ENCODE assay signal across 16 cellular contexts in the genomic region with DNA sequence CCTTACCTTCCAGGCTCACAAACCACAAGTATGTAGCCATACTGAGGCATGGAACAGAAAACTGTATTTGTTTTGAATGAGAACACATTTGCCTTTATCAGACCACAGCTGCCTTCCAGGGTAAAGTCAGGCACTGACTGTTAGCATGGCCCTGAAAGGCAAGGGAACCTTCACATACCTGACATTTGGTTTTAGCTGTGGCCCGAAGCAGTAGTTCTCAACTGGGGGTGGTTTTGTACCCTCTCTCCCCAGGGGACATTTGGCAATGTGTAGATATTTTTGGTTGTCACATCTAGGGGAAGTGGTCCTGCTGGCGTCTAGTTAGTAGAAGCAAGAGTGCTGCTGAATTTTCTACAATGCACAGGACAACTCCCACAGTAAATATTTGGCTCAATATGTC. TPM values are rescaled to one million over a fixed set of nuclear protein-coding genes. Genes with fewer than 3 reads are reported as not detected.
A peak's percentile ranks its signal among the peaks of the same experiment; 100 is the strongest.
DNase-seq lines count a peak whose midpoint lies in the region; ATAC-seq and TF ChIP-seq lines count a peak whose summit lies in the region.
"Had no signal": no experiment of that assay in that cellular context is flagged by ENCODE, and none has a peak within 500 bp of the region (broad histone marks: within the 10 kb centered on the region; RNA-seq: fewer than 3 reads in every experiment).

No MANE protein-coding gene starts in this region.

- 92% methylated on average over 2 of the region's 2 CpGs for WGBS in suprapubic skin

- H3K27ac ChIP-seq in suprapubic skin: no peak overlapping the region

- no peak overlapping the region for H3K4me3 ChIP-seq in suprapubic skin

- TF ChIP-seq EP300 in suprapubic skin (IDR thresholded peaks at IDR 0.05): no peak

- H3K4me1 Mint-ChIP-seq in activated naive CD4-positive, alpha-beta T cell treated with anti-CD3 and anti-CD28 coated beads for 36 hours (ENCODE audit: low read depth): peaks cover 86% of the 10 kb centered on the region
- peaks cover 96% of the 10 kb centered on the region for H3K4me1 Mint-ChIP-seq in activated naive CD8-positive, alpha-beta T cell treated with anti-CD3 and anti-CD28 coated beads, Interleukin-2, amount 50 U/mL, for 24 hours
- H3K4me1 Mint-ChIP-seq in stimulated activated naive B cell treated with anti-CD40 and anti-IgM and Interleukin-4, amounts not matched to agents 10 μg/mL and 1 μg/mL and 100 μg/mL, for 72 hours: peaks cover 53 to 93% of the 10 kb centered on the region in 2 donors

- peaks cover 45% of the 10 kb centered on the region for H3K4me1 ChIP-seq in suprapubic skin

- H3K4me3 Mint-ChIP-seq in activated naive CD4-positive, alpha-beta T cell treated with anti-CD3 and anti-CD28 coated beads for 36 hours: no peak overlapping the region
- H3K4me3 Mint-ChIP-seq in activated naive CD8-positive, alpha-beta T cell treated with anti-CD3 and anti-CD28 coated beads, Interleukin-2, amount 50 U/mL, for 24 hours: no peak overlapping the region
- peak overlapping the region; percentile 19 to 33 for H3K4me3 Mint-ChIP-seq in stimulated activated naive B cell treated with anti-CD40 and anti-IgM and Interleukin-4, amounts not matched to agents 10 μg/mL and 1 μg/mL and 100 μg/mL, for 72 hours
- H3K4me3 Mint-ChIP-seq: CD8-positive, alpha-beta memory T cell had no signal

- peaks cover 96% of the 10 kb centered on the region for H3K36me3 ChIP-seq in suprapubic skin

- in situ Hi-C loops in KBM-7 (cut with MboI; ENCODE audit: low pct_unique_long_range_greater_than_20kb, low sequenced_read_pairs): no loop called here

- H3K27ac Mint-ChIP-seq in activated naive CD4-positive, alpha-beta T cell treated with anti-CD3 and anti-CD28 coated beads for 36 hours: peak overlapping the region; percentile 92
- peak overlapping the region; percentile 81 for H3K27ac Mint-ChIP-seq in activated naive CD8-positive, alpha-beta T cell treated with anti-CD3 and anti-CD28 coated beads, Interleukin-2, amount 50 U/mL, for 24 hours
- H3K27ac Mint-ChIP-seq in stimulated activated naive B cell treated with anti-CD40 and anti-IgM and Interleukin-4, amounts not matched to agents 10 μg/mL and 1 μg/mL and 100 μg/mL, for 72 hours: peak overlapping the region; percentile 68

- no peaks in the 10 kb centered on the region for H3K27me3 Mint-ChIP-seq in activated naive CD4-positive, alpha-beta T cell treated with anti-CD3 and anti-CD28 coated beads for 36 hours (ENCODE audit: low read depth)
- H3K27me3 Mint-ChIP-seq in activated naive CD8-positive, alpha-beta T cell treated with anti-CD3 and anti-CD28 coated beads, Interleukin-2, amount 50 U/mL, for 24 hours: no peaks in the 10 kb centered on the region
- H3K27me3 Mint-ChIP-seq in stimulated activated naive B cell treated with anti-CD40 and anti-IgM and Interleukin-4, amounts not matched to agents 10 μg/mL and 1 μg/mL and 100 μg/mL, for 72 hours: no peaks in the 10 kb centered on the region
- H3K27me3 Mint-ChIP-seq: CD8-positive, alpha-beta memory T cell had no signal

- DNase-seq in activated naive CD4-positive, alpha-beta T cell treated with anti-CD3 and anti-CD28 coated beads for 36 hours: no peak
- DNase-seq in activated naive CD4-positive, alpha-beta T cell treated with Interleukin-2 at 50 U/mL for 16 hours: no peak
- DNase-seq in MV-4-11 (lab: John Stamatoyannopoulos, UW): peak; percentile 20
- no peak for DNase-seq in activated naive CD8-positive, alpha-beta T cell treated with anti-CD3 and anti-CD28 coated beads, Interleukin-2, amount 50 U/mL, for 24 hours
- DNase-seq in stimulated activated naive B cell treated with anti-CD40 and anti-IgM and Interleukin-4, amounts not matched to agents 10 μg/mL and 1 μg/mL and 100 μg/mL, for 72 hours: no peak
- no peak for DNase-seq in KBM-7
- DNase-seq in suprapubic skin (ENCODE audit: low spot score in 2 of 2): no peak
- no peak for DNase-seq in NCI-H1436 treated with DMSO at 0.1 percent for 48 hours (lab: John Stamatoyannopoulos, UW)
- DNase-seq: activated CD4-positive, alpha-beta T cell treated with anti-CD3 and anti-CD28 coated beads, Interleukin-2, amount 50 U/mL, for 48 hours; activated gamma-delta T cell; CD8-positive, alpha-beta memory T cell; left colon; NCI-H1092; NCI-H526 treated with DMSO at 0.1 percent for 48 hours; right cardiac atrium had no signal

- no peaks in the 10 kb centered on the region for H3K9me3 ChIP-seq in suprapubic skin

- ATAC-seq in activated naive CD8-positive, alpha-beta T cell treated with anti-CD3 and anti-CD28 coated beads, Interleukin-2, amount 50 U/mL, for 24 hours: no peak
- peak; percentile 33 to 62 for ATAC-seq in stimulated activated naive B cell treated with anti-CD40 and anti-IgM and Interleukin-4, amounts not matched to agents 10 μg/mL and 1 μg/mL and 100 μg/mL, for 72 hours (replicated peaks)
- ATAC-seq: left colon, right cardiac atrium had no signal

- peaks cover 73% of the 10 kb centered on the region for H3K36me3 Mint-ChIP-seq in activated naive CD4-positive, alpha-beta T cell treated with anti-CD3 and anti-CD28 coated beads for 36 hours (ENCODE audit: low read depth)
- peaks cover 82% of the 10 kb centered on the region for H3K36me3 Mint-ChIP-seq in activated naive CD8-positive, alpha-beta T cell treated with anti-CD3 and anti-CD28 coated beads, Interleukin-2, amount 50 U/mL, for 24 hours (ENCODE audit: low read depth)
- H3K36me3 Mint-ChIP-seq in stimulated activated naive B cell treated with anti-CD40 and anti-IgM and Interleukin-4, amounts not matched to agents 10 μg/mL and 1 μg/mL and 100 μg/mL, for 72 hours: peaks cover 61 to 80% of the 10 kb centered on the region in 2 donors

- no peaks in the 10 kb centered on the region for H3K27me3 ChIP-seq in suprapubic skin

- no peak for TF ChIP-seq POLR2A in suprapubic skin (IDR thresholded peaks at IDR 0.05)

- intact Hi-C loops in activated naive CD4-positive, alpha-beta T cell treated with anti-CD3 and anti-CD28 coated beads for 36 hours (cut with micrococcal nuclease): no loop called here

- CTCF ChIA-PET in activated naive CD4-positive, alpha-beta T cell treated with anti-CD3 and anti-CD28 coated beads for 36 hours (lab: Charles Lee): interaction anchor here (0.9 to 1.3 kb wide), 4 partner anchors 10 to 359 kb away, joined by 3 to 6 read pairs (median 3); no protein-coding TSS in a partner anchor

- no peak for TF ChIP-seq CTCF in suprapubic skin (IDR thresholded peaks at IDR 0.05)

- no peaks in the 10 kb centered on the region for H3K9me3 Mint-ChIP-seq in activated naive CD4-positive, alpha-beta T cell treated with anti-CD3 and anti-CD28 coated beads for 36 hours
- no peaks in the 10 kb centered on the region for H3K9me3 Mint-ChIP-seq in activated naive CD8-positive, alpha-beta T cell treated with anti-CD3 and anti-CD28 coated beads, Interleukin-2, amount 50 U/mL, for 24 hours
- H3K9me3 Mint-ChIP-seq in stimulated activated naive B cell treated with anti-CD40 and anti-IgM and Interleukin-4, amounts not matched to agents 10 μg/mL and 1 μg/mL and 100 μg/mL, for 72 hours: no peaks in the 10 kb centered on the region
- H3K9me3 Mint-ChIP-seq: CD8-positive, alpha-beta memory T cell had no signal

RNA-seq across cellular contexts. Expression of gene HERPUD1, which starts 9.2 kb away (rescaled TPM):
- total RNA-seq in activated naive CD4-positive, alpha-beta T cell treated with anti-CD3 and anti-CD28 coated beads for 36 hours: 100 to 1,000 TPM; 118 to 120 TPM
- 100 to 1,000 TPM; 146 to 246 (median 160) TPM for total RNA-seq in suprapubic skin

RNA-seq across cellular contexts. Expression of gene CETP, which starts 20.7 kb away (rescaled TPM):
- total RNA-seq in activated naive CD4-positive, alpha-beta T cell treated with anti-CD3 and anti-CD28 coated beads for 36 hours: not detected
- 1 to 10 TPM in 1 of 4 donors, under 1 TPM in 1, not detected in 2; 0.72 to 1.7 TPM for total RNA-seq in suprapubic skin
- total RNA-seq: CD8-positive, alpha-beta memory T cell; Daoy had no signal

RNA-seq across cellular contexts. Expression of gene NLRC5, which starts 48.3 kb away (rescaled TPM):
- 100 to 1,000 TPM; 104 to 119 TPM for total RNA-seq in activated naive CD4-positive, alpha-beta T cell treated with anti-CD3 and anti-CD28 coated beads for 36 hours
- 100 to 1,000 TPM in 1 of 4 donors, 10 to 100 TPM in 3; 36.9 to 133 (median 54.4) TPM for total RNA-seq in suprapubic skin

Comparison
In these comparisons a context has a peak if more than half of its experiments do, and no peak if none do; other contexts are left out.
1. H3K4me3 Mint-ChIP-seq: peak in stimulated activated naive B cell treated with anti-CD40 and anti-IgM and Interleukin-4, amounts not matched to agents 10 μg/mL and 1 μg/mL and 100 μg/mL, for 72 hours (2 of 2); none in activated naive CD4-positive, alpha-beta T cell treated with anti-CD3 and anti-CD28 coated beads for 36 hours (single experiment) and activated naive CD8-positive, alpha-beta T cell treated with anti-CD3 and anti-CD28 coated beads, Interleukin-2, amount 50 U/mL, for 24 hours (single experiment).
2. Peak in every context shown above with its lines, with median percentiles within 50 percentile points of each other: H3K27ac Mint-ChIP-seq.